10 cellular contexts compared by ENCODE assay signal in genomic region chr21:42193131-42193671, GRCh38. TPM values are rescaled to one million over a fixed set of nuclear protein-coding genes. Genes with fewer than 3 reads are reported as not detected.
A peak's percentile ranks its signal among the peaks of the same experiment; 100 is the strongest.
DNase-seq lines count a peak whose midpoint lies in the region; ATAC-seq and TF ChIP-seq lines count a peak whose summit lies in the region.
"Had no signal": no experiment of that assay in that cellular context is flagged by ENCODE, and none has a peak within 500 bp of the region (broad histone marks: within the 10 kb centered on the region; RNA-seq: fewer than 3 reads in every experiment).

No MANE protein-coding gene starts in this region.

- CTCF ChIA-PET in PC-9 (lab: Charles Lee): no interaction called here

- peaks cover 12% of the 10 kb centered on the region for H3K27me3 Mint-ChIP-seq in endothelial cell (ENCODE audit: unreplicated experiment)

- H3K9me3 Mint-ChIP-seq in endothelial cell (ENCODE audit: unreplicated experiment): no peaks in the 10 kb centered on the region
- H3K9me3 Mint-ChIP-seq: naive B cell had no signal

- no peaks in the 10 kb centered on the region for H3K36me3 ChIP-seq in PC-9 (ENCODE audit: low read depth)
- H3K36me3 ChIP-seq: stomach had no signal

- no peak overlapping the region for H3K27ac Mint-ChIP-seq in endothelial cell (ENCODE audit: unreplicated experiment)
- H3K27ac Mint-ChIP-seq: naive B cell had no signal

- POLR2A ChIA-PET in PC-9 (lab: Charles Lee; ENCODE audit: unreplicated experiment): interaction anchor here (0.6 kb wide), 2 partner anchors 27 to 322 kb away, joined by 3 read pairs; no protein-coding TSS in a partner anchor

- no peaks in the 10 kb centered on the region for H3K4me1 Mint-ChIP-seq in endothelial cell (ENCODE audit: unreplicated experiment)

- no TSS peak for BruUV-seq in PC-9 (replicated peaks; lab: Mats Ljungman, UMichigan)

- H3F3A ChIP-seq in PC-9 (ENCODE audit: insufficient read depth, low read depth): peaks cover 15% of the 10 kb centered on the region

- DNase-seq in PC-9 (peak; percentile 19 to 56), dermis microvascular lymphatic vessel endothelial cell (ENCODE audit: low read depth in 2 of 2) (peak; percentile 29 to 80), endothelial cell (ENCODE audit: low spot score) (no peak), left cardiac atrium (no peak)
- DNase-seq in activated CD8-positive, alpha-beta memory T cell treated with anti-CD3 and anti-CD28 coated beads, Interleukin-2, amount 50 U/mL, for 4 hours: peak; percentile 65
- DNase-seq in stimulated activated CD8-positive, alpha-beta memory T cell treated with anti-CD3 and anti-CD28 coated beads, Interleukin-12 subunit alpha, Interleukin-12 subunit beta, amount 100 ng/mL, for 1 hour (ENCODE audit: low read depth): peak; percentile 21
- DNase-seq: naive B cell, stomach had no signal

- no peaks in the 10 kb centered on the region for H3K79me2 ChIP-seq in PC-9 (ENCODE audit: low read depth)

- ATAC-seq in HG03460 (IDR thresholded peaks at IDR 0.05; ENCODE audit: unreplicated experiment): no peak
- no peak for ATAC-seq in HG02852 (IDR thresholded peaks at IDR 0.05; ENCODE audit: unreplicated experiment)
- no peak for ATAC-seq in left cardiac atrium

- no peaks in the 10 kb centered on the region for H3K9me3 ChIP-seq in PC-9 (ENCODE audit: insufficient read depth, low read depth)
- H3K9me3 ChIP-seq: stomach had no signal

- H3K9me2 ChIP-seq in PC-9 (ENCODE audit: insufficient read depth): no peaks in the 10 kb centered on the region

- no peaks in the 10 kb centered on the region for H3K27me3 ChIP-seq in PC-9 (ENCODE audit: insufficient read depth, low read depth)

- H3K4me3 ChIP-seq in PC-9: no peak overlapping the region
- H3K4me3 ChIP-seq: stomach had no signal

- no peak overlapping the region for H2AFZ ChIP-seq in PC-9

- H3K4me2 ChIP-seq in PC-9: peak overlapping the region; percentile 44

- intact Hi-C loops in PC-9 (cut with micrococcal nuclease; ENCODE audit: unreplicated experiment): no loop called here
- intact Hi-C loops in left cardiac atrium (cut with DNase I): no loop called here

- H3K4me1 ChIP-seq in PC-9 (replicated peaks; ENCODE audit: insufficient read depth): peaks cover 35% of the 10 kb centered on the region

- no peaks in the 10 kb centered on the region for H4K20me1 ChIP-seq in PC-9 (ENCODE audit: insufficient read depth)

- no peaks in the 10 kb centered on the region for H3K36me3 Mint-ChIP-seq in endothelial cell (ENCODE audit: low read depth, unreplicated experiment)
- H3K36me3 Mint-ChIP-seq: naive B cell had no signal

- TF ChIP-seq CTCF in PC-9 (conservative IDR thresholded peaks at IDR 0.05): no peak
- no peak for TF ChIP-seq CTCF in endothelial cell (IDR thresholded peaks at IDR 0.05; ENCODE audit: unreplicated experiment)

- H3K4me3 Mint-ChIP-seq in endothelial cell (ENCODE audit: unreplicated experiment): no peak overlapping the region

- 0 out of 2 replicates have a peak overlapping the region, but pooled peaks have one; percentile 43 for H3K27ac ChIP-seq in PC-9
- H3K27ac ChIP-seq: stomach had no signal

RNA-seq across cellular contexts. Expression of gene ABCG1, which starts 25.7 kb away (rescaled TPM):
- total RNA-seq in PC-9 (2021) (4.4 and 5.6 TPM in 2 replicates), dermis microvascular lymphatic vessel endothelial cell (62.9 and 141 TPM in 2 replicates), endothelial cell (ENCODE audit: unreplicated experiment) (48.9 TPM), left cardiac atrium (10 to 100 TPM in 1 of 2 donors, 1 to 10 TPM in 1; 6.3 to 13.5 TPM)

Comparison
In these comparisons a context has a peak if more than half of its experiments do, and no peak if none do; other contexts are left out.
1. DNase-seq: peak in PC-9 (2 of 2), activated CD8-positive, alpha-beta memory T cell treated with anti-CD3 and anti-CD28 coated beads, Interleukin-2, amount 50 U/mL, for 4 hours (single experiment), dermis microvascular lymphatic vessel endothelial cell (2 of 2) and stimulated activated CD8-positive, alpha-beta memory T cell treated with anti-CD3 and anti-CD28 coated beads, Interleukin-12 subunit alpha, Interleukin-12 subunit beta, amount 100 ng/mL, for 1 hour (single experiment); none in endothelial cell (single experiment) and left cardiac atrium (single experiment).